In genomic region chr7:901041-901387, GRCh38 we compare ENCODE assay signal across 1 cellular context.
TF ChIP-seq lines count a peak whose summit lies in the region.

No MANE protein-coding gene starts in this region.

TF ChIP-seq in HCT116, 20 proteins besides CTCF, POLR2A, EP300 and RAD21 (continued from another document):
- TF ChIP-seq ZFX (IDR thresholded peaks at IDR 0.05) (no peak), SRF (IDR thresholded peaks at IDR 0.05; ENCODE audit: low read depth) (no peak), SIN3A (IDR thresholded peaks at IDR 0.05; ENCODE audit: low read depth) (no peak), ATF3 (IDR thresholded peaks at IDR 0.05) (no peak), ZBTB33 (IDR thresholded peaks at IDR 0.05; ENCODE audit: extremely low read depth, insufficient replicate concordance, low read length) (no peak), FOSL1 (IDR thresholded peaks at IDR 0.05; ENCODE audit: low read depth) (no peak), CEBPB (IDR thresholded peaks at IDR 0.05; ENCODE audit: low read depth) (no peak), EGR1 (IDR thresholded peaks at IDR 0.05; ENCODE audit: low read depth) (no peak)
